ENCODE assay signal across 9 cellular contexts in genomic region chr19:37470216-37470615, GRCh38. TPM values are rescaled to one million over a fixed set of nuclear protein-coding genes. Genes with fewer than 3 reads are reported as not detected.
DNase-seq lines count a peak whose midpoint lies in the region; ATAC-seq and TF ChIP-seq lines count a peak whose summit lies in the region.
"Had no signal": no experiment of that assay in that cellular context is flagged by ENCODE, and none has a peak within 500 bp of the region (broad histone marks: within the 10 kb centered on the region; RNA-seq: fewer than 3 reads in every experiment).

No MANE protein-coding gene starts in this region.

- H3K4me1 ChIP-seq in right cardiac atrium (ENCODE audit: control insufficient read depth, insufficient read depth, low read length): no peaks in the 10 kb centered on the region
- peaks cover 0 to 25% (median 13%) of the 10 kb centered on the region in 4 donors for H3K4me1 ChIP-seq in liver (ENCODE audit: control insufficient read depth in 4 of 4, insufficient read depth in 4 of 4, low read length in 3 of 4)
- peaks cover 31% of the 10 kb centered on the region for H3K4me1 ChIP-seq in vagina

- intact Hi-C loops in right cardiac atrium (cut with DNase I) (no loop called here), Right ventricle myocardium inferior (cut with DNase I) (no loop called here), vagina (cut with DNase I) (no loop called here)

- TF ChIP-seq CTCF in liver (IDR thresholded peaks at IDR 0.05; ENCODE audit: low read depth, low read length, missing input control) (no peak), vagina (IDR thresholded peaks at IDR 0.05) (no peak), RWPE1 (conservative IDR thresholded peaks at IDR 0.05; ENCODE audit: low read depth) (no peak)

- H3K36me3 ChIP-seq in liver (ENCODE audit: control insufficient read depth in 4 of 4, insufficient read depth in 3 of 4, low read depth in 1 of 4, low read length in 3 of 4) (peaks cover 0 to 20% (median 8%) of the 10 kb centered on the region in 4 donors), vagina (peaks cover 0 to 41% of the 10 kb centered on the region in 2 donors)

- H3K9ac ChIP-seq in liver (ENCODE audit: low read depth in 1 of 2, low read length in 2 of 2): no peak overlapping the region

- H3K9me3 ChIP-seq in right cardiac atrium (ENCODE audit: control insufficient read depth, low read length) (no peaks in the 10 kb centered on the region), liver (ENCODE audit: control insufficient read depth in 4 of 4, low read length in 3 of 4) (peaks cover 0 to 23% (median 17%) of the 10 kb centered on the region in 4 donors), vagina (no peaks in the 10 kb centered on the region)

- H3K27me3 Mint-ChIP-seq in activated naive CD8-positive, alpha-beta T cell treated with anti-CD3 and anti-CD28 coated beads for 36 hours: no peaks in the 10 kb centered on the region

- POLR2A ChIA-PET in RWPE1 (lab: Yijun Ruan, JAX; ENCODE audit: low non-redundant PET): interaction anchor here (0.6 kb wide), 2 partner anchors 99 to 266 kb away, joined by 3 to 6 read pairs; partner anchors contain the start of gene ZNF527

- H3K27me3 ChIP-seq in right cardiac atrium (ENCODE audit: control insufficient read depth, insufficient read depth) (no peaks in the 10 kb centered on the region), liver (ENCODE audit: control insufficient read depth in 4 of 4, insufficient read depth in 4 of 4, low read length in 3 of 4) (no peaks in the 10 kb centered on the region), vagina (no peaks in the 10 kb centered on the region)

- DNase-seq in right cardiac atrium (no peak), Right ventricle myocardium inferior (ENCODE audit: missing footprints) (no peak), vagina (ENCODE audit: extremely low spot score in 2 of 2) (no peak), RWPE1 (ENCODE audit: low spot score) (no peak)
- no peak for DNase-seq in activated naive CD8-positive, alpha-beta T cell treated with anti-CD3 and anti-CD28 coated beads for 36 hours
- no peak for DNase-seq in stimulated activated CD4-positive, alpha-beta T cell treated with anti-CD3 and anti-CD28 coated beads, Interleukin-15, amount 100 ng/mL, for 24 hours
- DNase-seq: T-helper 9 cell had no signal

- H3K4me3 ChIP-seq in right cardiac atrium (ENCODE audit: low read length) (peak overlapping the region; percentile 64), liver (ENCODE audit: low read depth in 1 of 3, low read length in 3 of 3) (peak overlapping the region in 2 of 3 donors; percentile 64 to 65), vagina (peak overlapping the region; percentile 69 to 73)

- H3K27ac ChIP-seq in right cardiac atrium (ENCODE audit: low read length) (no peak overlapping the region), liver (ENCODE audit: low read depth in 1 of 2, low read length in 2 of 2) (no peak overlapping the region), vagina (no peak overlapping the region), RWPE1 (no peak overlapping the region)

- no peak for TF ChIP-seq RAD21 in liver (IDR thresholded peaks at IDR 0.05)

- H3K4me1 Mint-ChIP-seq in activated naive CD8-positive, alpha-beta T cell treated with anti-CD3 and anti-CD28 coated beads for 36 hours: peaks cover 18% of the 10 kb centered on the region

- peak overlapping the region; percentile 95 for H3K27ac Mint-ChIP-seq in activated naive CD8-positive, alpha-beta T cell treated with anti-CD3 and anti-CD28 coated beads for 36 hours

- CTCF ChIA-PET in RWPE1 (lab: Yijun Ruan, JAX): no interaction called here

- ATAC-seq in right cardiac atrium (no peak), Right ventricle myocardium inferior (no peak), HG02981 (IDR thresholded peaks at IDR 0.05; ENCODE audit: unreplicated experiment) (no peak)

- no peak for TF ChIP-seq POLR2A in vagina (IDR thresholded peaks at IDR 0.05)

- peaks cover 15% of the 10 kb centered on the region for H3K9me3 Mint-ChIP-seq in activated naive CD8-positive, alpha-beta T cell treated with anti-CD3 and anti-CD28 coated beads for 36 hours

- H3K36me3 Mint-ChIP-seq in activated naive CD8-positive, alpha-beta T cell treated with anti-CD3 and anti-CD28 coated beads for 36 hours: peaks cover 39% of the 10 kb centered on the region

- H3K4me3 Mint-ChIP-seq in activated naive CD8-positive, alpha-beta T cell treated with anti-CD3 and anti-CD28 coated beads for 36 hours: peak overlapping the region; percentile 98

- WGBS in right cardiac atrium: 76% methylated on average over 4 of the region's 4 CpGs
- WGBS in liver: 81% methylated on average over 4 of the region's 4 CpGs

TF ChIP-seq in liver, 16 proteins besides CTCF, POLR2A, EP300 and RAD21:
- TF ChIP-seq EGR1 (IDR thresholded peaks at IDR 0.05; ENCODE audit: low read depth in 2 of 2) (no peak), NR2F2 (IDR thresholded peaks at IDR 0.05) (no peak), JUND (IDR thresholded peaks at IDR 0.05) (no peak), HNF4A (conservative IDR thresholded peaks at IDR 0.05) (no peak), MAX (IDR thresholded peaks at IDR 0.05) (no peak), REST (IDR thresholded peaks at IDR 0.05) (no peak), ZBTB33 (IDR thresholded peaks at IDR 0.05) (no peak), TAF1 (conservative IDR thresholded peaks at IDR 0.05) (no peak), YY1 (IDR thresholded peaks at IDR 0.05) (no peak)
TF ChIP-seq in liver: peak in this region for 0.

RNA-seq across cellular contexts. Expression of gene ZNF570, which starts 1.1 kb away (rescaled TPM):
- total RNA-seq in right cardiac atrium: 1 to 10 TPM; 7.0 to 7.8 (median 7.2) TPM
- 3.1 TPM for polyA plus RNA-seq in right cardiac atrium
- 8.4 TPM for total RNA-seq in Right ventricle myocardium inferior
- 1 to 10 TPM; 4.2 to 4.8 TPM for total RNA-seq in activated naive CD8-positive, alpha-beta T cell treated with anti-CD3 and anti-CD28 coated beads for 36 hours
- total RNA-seq in liver: 1 to 10 TPM; 2.2 to 2.3 TPM
- under 1 TPM; 0.96 to 0.97 TPM for polyA plus RNA-seq in liver
- 5.2 TPM for total RNA-seq in vagina

RNA-seq across cellular contexts. Expression of gene ZNF569, which starts 3.0 kb away (rescaled TPM):
- total RNA-seq in right cardiac atrium: 1 to 10 TPM; 4.7 to 7.9 (median 6.6) TPM
- 3.5 TPM for polyA plus RNA-seq in right cardiac atrium
- 6.0 TPM for total RNA-seq in Right ventricle myocardium inferior
- total RNA-seq in activated naive CD8-positive, alpha-beta T cell treated with anti-CD3 and anti-CD28 coated beads for 36 hours: 1 to 10 TPM; 6.9 to 7.0 TPM
- total RNA-seq in liver: 1 to 10 TPM; 1.5 to 6.2 TPM
- 1 to 10 TPM in 1 of 2 donors, under 1 TPM in 1; 0.90 to 1.2 TPM for polyA plus RNA-seq in liver
- total RNA-seq in vagina: 3.7 TPM

RNA-seq across cellular contexts. Expression of gene ZNF793, which starts 36.5 kb away (rescaled TPM):
- 1 to 10 TPM; 6.0 to 9.2 (median 7.1) TPM for total RNA-seq in right cardiac atrium
- polyA plus RNA-seq in right cardiac atrium: 4.4 TPM
- total RNA-seq in Right ventricle myocardium inferior: 5.4 TPM
- total RNA-seq in activated naive CD8-positive, alpha-beta T cell treated with anti-CD3 and anti-CD28 coated beads for 36 hours: 1 to 10 TPM; 3.9 to 4.8 TPM
- under 1 TPM; 0.84 to 0.93 TPM for total RNA-seq in liver
- polyA plus RNA-seq in liver: under 1 TPM; 0.15 to 0.18 TPM
- 3.7 TPM for total RNA-seq in vagina
